Comparison of ENCODE assay signal across 1 cellular context in genomic region chr2:215417400-215417951, GRCh38.
TF ChIP-seq lines count a peak whose summit lies in the region.

No MANE protein-coding gene starts in this region.

TF ChIP-seq in HepG2, 621 proteins besides CTCF, POLR2A, EP300 and RAD21 (continued from another document and continues in another):
- TF ChIP-seq ZBTB4 (CRISPR knock-in tag; IDR thresholded peaks at IDR 0.05; ENCODE audit: borderline replicate concordance) (no peak), HNRNPLL (IDR thresholded peaks at IDR 0.05; ENCODE audit: low read depth, low read length, poor library complexity, severe bottlenecking) (no peak), SIX1 (CRISPR knock-in tag; IDR thresholded peaks at IDR 0.05; ENCODE audit: borderline replicate concordance) (peak; percentile 86; the same call in 1 of the 2 replicates), ZSCAN20 (CRISPR knock-in tag; IDR thresholded peaks at IDR 0.05; ENCODE audit: borderline replicate concordance) (no peak), ZNF784 (CRISPR knock-in tag; IDR thresholded peaks at IDR 0.05; ENCODE audit: borderline replicate concordance) (no peak; the same call in 1 of the 2 replicates), NKX3-1 (CRISPR knock-in tag; IDR thresholded peaks at IDR 0.05) (peak; percentile 38; the same call in 1 of the 2 replicates), SP2 (CRISPR knock-in tag; IDR thresholded peaks at IDR 0.05) (no peak), ZNF772 (CRISPR knock-in tag; IDR thresholded peaks at IDR 0.05) (0 out of 2 replicates have a peak, but pooled peaks have one; percentile 32), KDM3A (CRISPR knock-in tag; IDR thresholded peaks at IDR 0.05; ENCODE audit: low read depth) (0 out of 2 replicates have a peak, but pooled peaks have one; percentile 31), PHB2 (IDR thresholded peaks at IDR 0.05; ENCODE audit: partially characterized antibody) (no peak), HMGA1 (CRISPR knock-in tag; conservative IDR thresholded peaks at IDR 0.05) (no peak), TBX2 (CRISPR knock-in tag; IDR thresholded peaks at IDR 0.05; ENCODE audit: borderline replicate concordance) (peak; percentile 94), PREB (CRISPR knock-in tag; IDR thresholded peaks at IDR 0.05) (no peak), ZNF12 (CRISPR knock-in tag; IDR thresholded peaks at IDR 0.05) (peak; percentile 58; the same call in 1 of the 2 replicates), ISL2 (CRISPR knock-in tag; IDR thresholded peaks at IDR 0.05) (peak; percentile 98), ESRRA (CRISPR knock-in tag; IDR thresholded peaks at IDR 0.05; ENCODE audit: low read depth) (peak; percentile 57; the same call in 1 of the 2 replicates), ZNF432 (CRISPR knock-in tag; IDR thresholded peaks at IDR 0.05; ENCODE audit: borderline replicate concordance) (no peak), SALL1 (CRISPR knock-in tag; IDR thresholded peaks at IDR 0.05) (peak; percentile 92; the same call in 1 of the 2 replicates), GTF3A (CRISPR knock-in tag; conservative IDR thresholded peaks at IDR 0.05) (no peak), NR1H2 (CRISPR knock-in tag; IDR thresholded peaks at IDR 0.05; ENCODE audit: borderline replicate concordance, low read depth) (no peak), ZNF549 (CRISPR knock-in tag; IDR thresholded peaks at IDR 0.05) (no peak), PRDM15 (CRISPR knock-in tag; IDR thresholded peaks at IDR 0.05) (peak; percentile 95), DPF2 (CRISPR knock-in tag; IDR thresholded peaks at IDR 0.05; ENCODE audit: borderline replicate concordance, low read depth) (peak; percentile 89), ZNF619 (CRISPR knock-in tag; IDR thresholded peaks at IDR 0.05) (no peak), DDIT3 (CRISPR knock-in tag; IDR thresholded peaks at IDR 0.05) (no peak), ERF (CRISPR knock-in tag; IDR thresholded peaks at IDR 0.05) (peak; percentile 73), DR1 (CRISPR knock-in tag; IDR thresholded peaks at IDR 0.05) (no peak), NR0B2 (CRISPR knock-in tag; IDR thresholded peaks at IDR 0.05) (no peak), TFDP2 (CRISPR knock-in tag; IDR thresholded peaks at IDR 0.05) (peak; percentile 73), FOXO1 (CRISPR knock-in tag; IDR thresholded peaks at IDR 0.05) (peak; percentile 83), CREB1 (IDR thresholded peaks at IDR 0.05) (no peak), CREB1 (CRISPR knock-in tag; IDR thresholded peaks at IDR 0.05) (peak; percentile 81)
- TF ChIP-seq, protein P1, sequence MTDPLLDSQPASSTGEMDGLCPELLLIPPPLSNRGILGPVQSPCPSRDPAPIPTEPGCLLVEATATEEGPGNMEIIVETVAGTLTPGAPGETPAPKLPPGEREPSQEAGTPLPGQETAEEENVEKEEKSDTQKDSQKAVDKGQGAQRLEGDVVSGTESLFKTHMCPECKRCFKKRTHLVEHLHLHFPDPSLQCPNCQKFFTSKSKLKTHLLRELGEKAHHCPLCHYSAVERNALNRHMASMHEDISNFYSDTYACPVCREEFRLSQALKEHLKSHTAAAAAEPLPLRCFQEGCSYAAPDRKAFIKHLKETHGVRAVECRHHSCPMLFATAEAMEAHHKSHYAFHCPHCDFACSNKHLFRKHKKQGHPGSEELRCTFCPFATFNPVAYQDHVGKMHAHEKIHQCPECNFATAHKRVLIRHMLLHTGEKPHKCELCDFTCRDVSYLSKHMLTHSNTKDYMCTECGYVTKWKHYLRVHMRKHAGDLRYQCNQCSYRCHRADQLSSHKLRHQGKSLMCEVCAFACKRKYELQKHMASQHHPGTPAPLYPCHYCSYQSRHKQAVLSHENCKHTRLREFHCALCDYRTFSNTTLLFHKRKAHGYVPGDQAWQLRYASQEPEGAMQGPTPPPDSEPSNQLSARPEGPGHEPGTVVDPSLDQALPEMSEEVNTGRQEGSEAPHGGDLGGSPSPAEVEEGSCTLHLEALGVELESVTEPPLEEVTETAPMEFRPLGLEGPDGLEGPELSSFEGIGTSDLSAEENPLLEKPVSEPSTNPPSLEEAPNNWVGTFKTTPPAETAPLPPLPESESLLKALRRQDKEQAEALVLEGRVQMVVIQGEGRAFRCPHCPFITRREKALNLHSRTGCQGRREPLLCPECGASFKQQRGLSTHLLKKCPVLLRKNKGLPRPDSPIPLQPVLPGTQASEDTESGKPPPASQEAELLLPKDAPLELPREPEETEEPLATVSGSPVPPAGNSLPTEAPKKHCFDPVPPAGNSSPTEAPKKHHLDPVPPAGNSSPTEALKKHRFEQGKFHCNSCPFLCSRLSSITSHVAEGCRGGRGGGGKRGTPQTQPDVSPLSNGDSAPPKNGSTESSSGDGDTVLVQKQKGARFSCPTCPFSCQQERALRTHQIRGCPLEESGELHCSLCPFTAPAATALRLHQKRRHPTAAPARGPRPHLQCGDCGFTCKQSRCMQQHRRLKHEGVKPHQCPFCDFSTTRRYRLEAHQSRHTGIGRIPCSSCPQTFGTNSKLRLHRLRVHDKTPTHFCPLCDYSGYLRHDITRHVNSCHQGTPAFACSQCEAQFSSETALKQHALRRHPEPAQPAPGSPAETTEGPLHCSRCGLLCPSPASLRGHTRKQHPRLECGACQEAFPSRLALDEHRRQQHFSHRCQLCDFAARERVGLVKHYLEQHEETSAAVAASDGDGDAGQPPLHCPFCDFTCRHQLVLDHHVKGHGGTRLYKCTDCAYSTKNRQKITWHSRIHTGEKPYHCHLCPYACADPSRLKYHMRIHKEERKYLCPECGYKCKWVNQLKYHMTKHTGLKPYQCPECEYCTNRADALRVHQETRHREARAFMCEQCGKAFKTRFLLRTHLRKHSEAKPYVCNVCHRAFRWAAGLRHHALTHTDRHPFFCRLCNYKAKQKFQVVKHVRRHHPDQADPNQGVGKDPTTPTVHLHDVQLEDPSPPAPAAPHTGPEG (CRISPR knock-in tag; IDR thresholded peaks at IDR 0.05), result no peak
- TF ChIP-seq, protein P2, sequence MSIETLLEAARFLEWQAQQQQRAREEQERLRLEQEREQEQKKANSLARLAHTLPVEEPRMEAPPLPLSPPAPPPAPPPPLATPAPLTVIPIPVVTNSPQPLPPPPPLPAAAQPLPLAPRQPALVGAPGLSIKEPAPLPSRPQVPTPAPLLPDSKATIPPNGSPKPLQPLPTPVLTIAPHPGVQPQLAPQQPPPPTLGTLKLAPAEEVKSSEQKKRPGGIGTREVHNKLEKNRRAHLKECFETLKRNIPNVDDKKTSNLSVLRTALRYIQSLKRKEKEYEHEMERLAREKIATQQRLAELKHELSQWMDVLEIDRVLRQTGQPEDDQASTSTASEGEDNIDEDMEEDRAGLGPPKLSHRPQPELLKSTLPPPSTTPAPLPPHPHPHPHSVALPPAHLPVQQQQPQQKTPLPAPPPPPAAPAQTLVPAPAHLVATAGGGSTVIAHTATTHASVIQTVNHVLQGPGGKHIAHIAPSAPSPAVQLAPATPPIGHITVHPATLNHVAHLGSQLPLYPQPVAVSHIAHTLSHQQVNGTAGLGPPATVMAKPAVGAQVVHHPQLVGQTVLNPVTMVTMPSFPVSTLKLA (IDR thresholded peaks at IDR 0.05), result no peak
- TF ChIP-seq, protein P3, sequence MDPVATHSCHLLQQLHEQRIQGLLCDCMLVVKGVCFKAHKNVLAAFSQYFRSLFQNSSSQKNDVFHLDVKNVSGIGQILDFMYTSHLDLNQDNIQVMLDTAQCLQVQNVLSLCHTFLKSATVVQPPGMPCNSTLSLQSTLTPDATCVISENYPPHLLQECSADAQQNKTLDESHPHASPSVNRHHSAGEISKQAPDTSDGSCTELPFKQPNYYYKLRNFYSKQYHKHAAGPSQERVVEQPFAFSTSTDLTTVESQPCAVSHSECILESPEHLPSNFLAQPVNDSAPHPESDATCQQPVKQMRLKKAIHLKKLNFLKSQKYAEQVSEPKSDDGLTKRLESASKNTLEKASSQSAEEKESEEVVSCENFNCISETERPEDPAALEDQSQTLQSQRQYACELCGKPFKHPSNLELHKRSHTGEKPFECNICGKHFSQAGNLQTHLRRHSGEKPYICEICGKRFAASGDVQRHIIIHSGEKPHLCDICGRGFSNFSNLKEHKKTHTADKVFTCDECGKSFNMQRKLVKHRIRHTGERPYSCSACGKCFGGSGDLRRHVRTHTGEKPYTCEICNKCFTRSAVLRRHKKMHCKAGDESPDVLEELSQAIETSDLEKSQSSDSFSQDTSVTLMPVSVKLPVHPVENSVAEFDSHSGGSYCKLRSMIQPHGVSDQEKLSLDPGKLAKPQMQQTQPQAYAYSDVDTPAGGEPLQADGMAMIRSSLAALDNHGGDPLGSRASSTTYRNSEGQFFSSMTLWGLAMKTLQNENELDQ (CRISPR knock-in tag; IDR thresholded peaks at IDR 0.05; ENCODE audit: borderline replicate concordance), result no peak
- TF ChIP-seq, protein P4, sequence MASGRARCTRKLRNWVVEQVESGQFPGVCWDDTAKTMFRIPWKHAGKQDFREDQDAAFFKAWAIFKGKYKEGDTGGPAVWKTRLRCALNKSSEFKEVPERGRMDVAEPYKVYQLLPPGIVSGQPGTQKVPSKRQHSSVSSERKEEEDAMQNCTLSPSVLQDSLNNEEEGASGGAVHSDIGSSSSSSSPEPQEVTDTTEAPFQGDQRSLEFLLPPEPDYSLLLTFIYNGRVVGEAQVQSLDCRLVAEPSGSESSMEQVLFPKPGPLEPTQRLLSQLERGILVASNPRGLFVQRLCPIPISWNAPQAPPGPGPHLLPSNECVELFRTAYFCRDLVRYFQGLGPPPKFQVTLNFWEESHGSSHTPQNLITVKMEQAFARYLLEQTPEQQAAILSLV (CRISPR knock-in tag; IDR thresholded peaks at IDR 0.05; ENCODE audit: borderline replicate concordance), result no peak
